ENCODE assay signal across 18 cellular contexts in the genomic region with DNA sequence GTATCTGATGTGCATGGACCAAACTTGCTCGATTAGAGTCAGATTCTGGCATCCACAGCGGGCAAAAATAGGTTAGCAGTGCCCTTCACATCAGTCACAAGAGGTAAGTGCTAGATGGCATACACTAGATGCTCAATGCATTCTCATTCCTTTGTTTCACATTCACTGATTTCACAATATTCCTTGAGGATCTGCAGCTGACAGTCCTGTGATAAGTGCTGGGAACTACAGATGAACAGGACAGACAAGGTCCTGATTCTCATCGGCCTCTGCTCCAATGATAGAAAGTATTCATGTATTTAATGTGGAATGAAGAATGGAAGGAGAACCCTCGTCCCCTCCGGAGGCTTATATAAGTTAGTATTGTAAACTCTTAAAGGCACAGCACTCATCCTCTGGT.
A peak's percentile ranks its signal among the peaks of the same experiment; 100 is the strongest.
DNase-seq lines count a peak whose midpoint lies in the region; ATAC-seq and TF ChIP-seq lines count a peak whose summit lies in the region.
"Had no signal": no experiment of that assay in that cellular context is flagged by ENCODE, and none has a peak within 500 bp of the region (broad histone marks: within the 10 kb centered on the region; RNA-seq: fewer than 3 reads in every experiment).

No MANE protein-coding gene starts in this region.

- H4K5ac ChIP-seq in IMR-90 (ENCODE audit: low read depth, low read length), result no peak overlapping the region

- intact Hi-C loops in IMR-90 (cut with micrococcal nuclease) (no loop called here), tibial artery (cut with DNase I; ENCODE audit: low total_unique reads) (no loop called here)

- no peak overlapping the region for H3K23ac ChIP-seq in IMR-90 (ENCODE audit: low read depth, low read length)

- no peak overlapping the region for H4K91ac ChIP-seq in IMR-90 (ENCODE audit: insufficient read depth, low read depth, low read length)

- no peak overlapping the region for H4K8ac ChIP-seq in IMR-90 (ENCODE audit: low read depth in 2 of 2, low read length in 2 of 2)

- H2BK120ac ChIP-seq in IMR-90 (ENCODE audit: low read depth, low read length), result no peak overlapping the region

- POLR2A ChIA-PET in IMR-90 (lab: Charles Lee; ENCODE audit: unreplicated experiment), result no interaction called here

- TF ChIP-seq CTCF in IMR-90 (conservative IDR thresholded peaks at IDR 0.05; ENCODE audit: low read depth, low read length) (no peak), omental fat pad (IDR thresholded peaks at IDR 0.05) (no peak), tibial artery (IDR thresholded peaks at IDR 0.05) (no peak)

- H3F3A ChIP-seq in GM23248 (ENCODE audit: insufficient read depth), result peaks cover 6% of the 10 kb centered on the region; the same call in 1 of the 2 replicates

- no peak for TF ChIP-seq RAD21 in IMR-90 (IDR thresholded peaks at IDR 0.05; ENCODE audit: low read length)

- WGBS in GM23248 (ENCODE audit: low coverage in 1 of 2, low lambda C conversion rate in 2 of 2, missing lambda C conversion rate in 2 of 2), 2 experiments, result 65 to 66% methylated on average over 5 of the region's 5 CpGs
- WGBS in IMR-90 (ENCODE audit: extremely low coverage in 2 of 2, insufficient read length in 1 of 2), 2 experiments, result 82% methylated on average over 2 of the region's 5 CpGs; no CpG with 5 or more reads in 1 of the 2 experiments

- CTCF ChIA-PET in IMR-90 (lab: Yijun Ruan, JAX), result no interaction called here

- H3K4me3 ChIP-seq in GM23248 (no peak overlapping the region), IMR-90 (ENCODE audit: insufficient read depth, low read depth, low read length) (no peak overlapping the region), tibial artery (no peak overlapping the region)
- H3K4me3 ChIP-seq: BLaER1, GM12878 had no signal

- DNase-seq in GM23248, result no peak
- DNase-seq in IMR-90, result no peak
- DNase-seq in foreskin melanocyte, result peak; percentile 52
- DNase-seq in omental fat pad (ENCODE audit: low spot score), result no peak
- DNase-seq in tibial artery, result no peak
- DNase-seq in DMS153 treated with DMSO at 0.1 percent for 48 hours (lab: John Stamatoyannopoulos, UW; ENCODE audit: unreplicated experiment), result no peak
- DNase-seq: Caco-2; CD4-positive, CD25-positive, alpha-beta regulatory T cell; CD8-positive, alpha-beta T cell; DMS153; DMS79; EL; GDM1; H9 had no signal

- ATAC-seq in IMR-90 (ENCODE audit: low read depth) (no peak), omental fat pad (ENCODE audit: low FRiP score) (no peak)
- ATAC-seq: CD8-positive, alpha-beta T cell; GM12878; HCT116 had no signal

- no peak for TF ChIP-seq POLR2A in IMR-90 (IDR thresholded peaks at IDR 0.05; ENCODE audit: low read depth, low read length)

- H2BK5ac ChIP-seq in IMR-90 (ENCODE audit: low read depth, low read length, poor library complexity, severe bottlenecking), result no peak overlapping the region

- no peak overlapping the region; the same call in 1 of the 2 replicates for H3K14ac ChIP-seq in IMR-90 (replicated peaks; ENCODE audit: low read depth, low read length)

- H3K9me2 ChIP-seq in GM23248 (ENCODE audit: insufficient read depth), result no peaks in the 10 kb centered on the region

- H3K4me2 ChIP-seq in GM23248 (ENCODE audit: unreplicated experiment), result peak overlapping the region; percentile 36
- no peak overlapping the region for H3K4me2 ChIP-seq in IMR-90 (ENCODE audit: low read depth, low read length)
- H3K4me2 ChIP-seq: BLaER1 had no signal

- peak overlapping the region; percentile 34; the same call in 1 of the 2 replicates for H2BK20ac ChIP-seq in IMR-90 (ENCODE audit: low read depth, low read length)

- H2AK9ac ChIP-seq in IMR-90 (replicated peaks; ENCODE audit: low read depth, low read length, poor library complexity), result no peak overlapping the region

- H2AFZ ChIP-seq in GM23248, result no peak overlapping the region
- no peak overlapping the region for H2AFZ ChIP-seq in IMR-90 (replicated peaks; ENCODE audit: low read length, poor library complexity)

- H3K9me3 ChIP-seq in GM23248 (ENCODE audit: low read depth) (no peaks in the 10 kb centered on the region), IMR-90 (ENCODE audit: control insufficient read depth, insufficient read depth, low read length) (no peaks in the 10 kb centered on the region), tibial artery (no peaks in the 10 kb centered on the region)
- H3K9me3 ChIP-seq: BLaER1, Caco-2 had no signal

- dilution Hi-C loops in IMR-90 (cut with HindIII; ENCODE audit: low sequenced_read_pairs, unreplicated experiment), result no loop called here

- no peaks in the 10 kb centered on the region for H3K79me1 ChIP-seq in IMR-90 (ENCODE audit: low read depth in 1 of 2, low read length in 2 of 2)

- H3K18ac ChIP-seq in IMR-90 (ENCODE audit: low read depth, low read length), result no peak overlapping the region

- H2AK5ac ChIP-seq in IMR-90 (ENCODE audit: low read depth, low read length), result no peak overlapping the region

- no TSS peak for BruUV-seq in IMR-90 (replicated peaks; lab: Mats Ljungman, UMichigan)

- in situ Hi-C loops in GM23248 (cut with MboI), result no loop called here
- in situ Hi-C loops in IMR-90 (cut with MboI; ENCODE audit: low sequenced_read_pairs), result no loop called here

- H4K20me1 ChIP-seq in GM23248 (ENCODE audit: insufficient read depth) (no peaks in the 10 kb centered on the region), IMR-90 (ENCODE audit: insufficient read depth, low read length) (no peaks in the 10 kb centered on the region)
- H4K20me1 ChIP-seq: BLaER1 had no signal

- H2BK15ac ChIP-seq in IMR-90 (ENCODE audit: low read depth, low read length), result no peak overlapping the region

- H3K79me2 ChIP-seq in GM23248 (ENCODE audit: insufficient read depth), result no peaks in the 10 kb centered on the region

- peaks cover 3% of the 10 kb centered on the region; the same call in 1 of the 2 replicates for H3K9me1 ChIP-seq in IMR-90 (ENCODE audit: insufficient read depth, low read length)

- no peaks in the 10 kb centered on the region for H3K36me3 ChIP-seq in GM23248 (ENCODE audit: low read depth)
- H3K36me3 ChIP-seq in IMR-90 (ENCODE audit: control insufficient read depth, insufficient read depth, low read length), result no peaks in the 10 kb centered on the region
- H3K36me3 ChIP-seq in tibial artery, result no peaks in the 10 kb centered on the region
- H3K36me3 ChIP-seq: BLaER1 had no signal

- no peak overlapping the region for H3K27ac ChIP-seq in GM23248
- no peak overlapping the region for H3K27ac ChIP-seq in IMR-90 (ENCODE audit: insufficient read depth, low read length)
- H3K27ac ChIP-seq in tibial artery, result no peak overlapping the region
- H3K27ac ChIP-seq: BLaER1, C4-2B had no signal

- H3K4me1 ChIP-seq in GM23248 (ENCODE audit: insufficient read depth) (peaks cover 9% of the 10 kb centered on the region), IMR-90 (ENCODE audit: control insufficient read depth, insufficient read depth, low read length) (no peaks in the 10 kb centered on the region), tibial artery (no peaks in the 10 kb centered on the region)
- H3K4me1 ChIP-seq: BLaER1, Caco-2 had no signal

- no peak overlapping the region for H3K56ac ChIP-seq in IMR-90 (ENCODE audit: extremely low read depth, insufficient read depth, low read length)

- H3K27me3 ChIP-seq in GM23248 (replicated peaks; ENCODE audit: insufficient read depth) (no peaks in the 10 kb centered on the region), IMR-90 (ENCODE audit: control insufficient read depth, insufficient read depth, low read length) (no peaks in the 10 kb centered on the region), tibial artery (no peaks in the 10 kb centered on the region)
- H3K27me3 ChIP-seq: BLaER1 had no signal

- H3K4ac ChIP-seq in IMR-90 (ENCODE audit: low read depth, low read length), result no peak overlapping the region

- H3K9ac ChIP-seq in GM23248 (no peak overlapping the region), IMR-90 (ENCODE audit: low read depth, low read length) (no peak overlapping the region)
- H3K9ac ChIP-seq: BLaER1 had no signal

TF ChIP-seq in IMR-90, 13 proteins besides CTCF, POLR2A, EP300 and RAD21:
- TF ChIP-seq RCOR1 (IDR thresholded peaks at IDR 0.05; ENCODE audit: insufficient replicate concordance, low read length) (no peak), FOS (IDR thresholded peaks at IDR 0.05; ENCODE audit: low read depth, low read length) (no peak), CHD1 (IDR thresholded peaks at IDR 0.05; ENCODE audit: low read depth, low read length) (no peak), NFE2L2 (IDR thresholded peaks at IDR 0.05; ENCODE audit: low read depth, low read length) (no peak), MXI1 (IDR thresholded peaks at IDR 0.05; ENCODE audit: borderline replicate concordance, low read depth, low read length) (no peak), SMC3 (IDR thresholded peaks at IDR 0.05; ENCODE audit: low read depth, low read length) (no peak), CEBPB (IDR thresholded peaks at IDR 0.05; ENCODE audit: low read depth, low read length) (peak; percentile 54), ELK1 (IDR thresholded peaks at IDR 0.05; ENCODE audit: borderline replicate concordance, low read depth, low read length) (no peak)
